ENCODE assay signal across 18 cellular contexts in genomic region chr17:37327341-37328090, GRCh38. TPM values are rescaled to one million over a fixed set of nuclear protein-coding genes. Genes with fewer than 3 reads are reported as not detected.
DNase-seq lines count a peak whose midpoint lies in the region; ATAC-seq and TF ChIP-seq lines count a peak whose summit lies in the region.
"Had no signal": no experiment of that assay in that cellular context is flagged by ENCODE, and none has a peak within 500 bp of the region (broad histone marks: within the 10 kb centered on the region; RNA-seq: fewer than 3 reads in every experiment).

No MANE protein-coding gene starts in this region.

- no peaks in the 10 kb centered on the region for H3K27me3 ChIP-seq in AG04450 (ENCODE audit: control insufficient read depth, insufficient read depth, low read length)
- H3K27me3 ChIP-seq in vagina: no peaks in the 10 kb centered on the region
- H3K27me3 ChIP-seq: BE2C, pancreas had no signal

- no peaks in the 10 kb centered on the region for H3K4me1 ChIP-seq in vagina
- H3K4me1 ChIP-seq: BE2C, pancreas had no signal

- 0 out of 2 replicates have a peak overlapping the region, but pooled peaks have one; percentile 14 for H3K4me3 Mint-ChIP-seq in HFFc6
- no peak overlapping the region for H3K4me3 Mint-ChIP-seq in mesothelial cell of epicardium
- H3K4me3 Mint-ChIP-seq in naive thymus-derived CD8-positive, alpha-beta T cell: no peak overlapping the region
- H3K4me3 Mint-ChIP-seq: stimulated activated naive B cell treated with anti-CD40 and anti-IgM and Interleukin-4, amounts not matched to agents 10 μg/mL and 1 μg/mL and 100 μg/mL, for 72 hours had no signal

- DNase-seq in AG04450 (ENCODE audit: low read depth, low spot score) (peak; percentile 72), HFFc6 (peak; percentile 86), cardiac fibroblast (ENCODE audit: low read depth in 2 of 2) (peak; percentile 72 to 90), mesothelial cell of epicardium (ENCODE audit: low spot score in 2 of 2, unreplicated experiment in 2 of 2) (no peak), cortex of kidney (lab: John Stamatoyannopoulos, UW) (no peak), vagina (ENCODE audit: extremely low spot score in 2 of 2) (no peak)
- DNase-seq in naive thymus-derived CD8-positive, alpha-beta T cell: no peak
- DNase-seq: activated CD8-positive, alpha-beta memory T cell treated with anti-CD3 and anti-CD28 coated beads, Interleukin-2, amount 50 U/mL, for 4 hours; BE2C; H7; hippocampal formation; NCI-H146; NCI-H526 treated with DMSO at 0.1 percent for 48 hours; pancreas; stimulated activated CD4-positive, alpha-beta T cell treated with anti-CD3 and anti-CD28 coated beads, Interleukin-4, amount 100 ng/mL, for 1 hour; stimulated activated naive B cell treated with anti-CD40 and anti-IgM and Interleukin-4, amounts not matched to agents 10 μg/mL and 1 μg/mL and 100 μg/mL, for 72 hours had no signal

- no peak for ATAC-seq in naive thymus-derived CD8-positive, alpha-beta T cell
- no peak for ATAC-seq in HG03457 (IDR thresholded peaks at IDR 0.05; ENCODE audit: unreplicated experiment)
- ATAC-seq: stimulated activated naive B cell treated with anti-CD40 and anti-IgM and Interleukin-4, amounts not matched to agents 10 μg/mL and 1 μg/mL and 100 μg/mL, for 72 hours had no signal

- POLR2A ChIA-PET in AG04450 (lab: Yijun Ruan, JAX): interaction anchor here (1.0 to 1.1 kb wide), 3 partner anchors 9 to 54 kb away, joined by 3 to 6 read pairs (median 3); no protein-coding TSS in a partner anchor
- POLR2A ChIA-PET in naive thymus-derived CD8-positive, alpha-beta T cell (lab: Charles Lee): no interaction called here

- TF ChIP-seq POLR2A in vagina (IDR thresholded peaks at IDR 0.05): no peak

- peak overlapping the region; percentile 86 for H3K27ac Mint-ChIP-seq in HFFc6
- H3K27ac Mint-ChIP-seq in mesothelial cell of epicardium: peak overlapping the region; percentile 57
- H3K27ac Mint-ChIP-seq in naive thymus-derived CD8-positive, alpha-beta T cell: no peak overlapping the region
- H3K27ac Mint-ChIP-seq: stimulated activated naive B cell treated with anti-CD40 and anti-IgM and Interleukin-4, amounts not matched to agents 10 μg/mL and 1 μg/mL and 100 μg/mL, for 72 hours had no signal

- intact Hi-C loops in vagina (cut with DNase I): no loop called here

- CTCF ChIA-PET in AG04450 (lab: Charles Lee): interaction anchor here (0.8 kb wide), 1 partner anchor 46 kb away, joined by 3 read pairs; no protein-coding TSS in a partner anchor

- H3K4me3 ChIP-seq in AG04450 (ENCODE audit: low read depth, low read length): no peak overlapping the region
- no peak overlapping the region for H3K4me3 ChIP-seq in cardiac fibroblast (replicated peaks in 1 of 2; ENCODE audit: low read depth in 2 of 2, low read length in 2 of 2)
- no peak overlapping the region for H3K4me3 ChIP-seq in vagina
- H3K4me3 ChIP-seq: pancreas, SK-N-MC had no signal

- no peak for TF ChIP-seq CTCF in AG04450 (IDR thresholded peaks at IDR 0.05; ENCODE audit: low read depth, low read length)
- TF ChIP-seq CTCF in HFFc6 (IDR thresholded peaks at IDR 0.05): no peak
- no peak for TF ChIP-seq CTCF in cardiac fibroblast (IDR thresholded peaks at IDR 0.05; ENCODE audit: low read depth, low read length)
- TF ChIP-seq CTCF in mesothelial cell of epicardium (IDR thresholded peaks at IDR 0.05; ENCODE audit: unreplicated experiment): no peak
- TF ChIP-seq CTCF in vagina (IDR thresholded peaks at IDR 0.05): no peak

- H3K36me3 Mint-ChIP-seq in HFFc6 (ENCODE audit: low read depth) (no peaks in the 10 kb centered on the region; the same call in 1 of the 2 replicates), mesothelial cell of epicardium (peaks cover 22% of the 10 kb centered on the region)
- H3K36me3 Mint-ChIP-seq in naive thymus-derived CD8-positive, alpha-beta T cell: peaks cover 0 to 60% (median 9%) of the 10 kb centered on the region in 3 donors

- H3K9me3 Mint-ChIP-seq in HFFc6 (no peaks in the 10 kb centered on the region), mesothelial cell of epicardium (no peaks in the 10 kb centered on the region)
- no peaks in the 10 kb centered on the region for H3K9me3 Mint-ChIP-seq in naive thymus-derived CD8-positive, alpha-beta T cell
- H3K9me3 Mint-ChIP-seq: stimulated activated naive B cell treated with anti-CD40 and anti-IgM and Interleukin-4, amounts not matched to agents 10 μg/mL and 1 μg/mL and 100 μg/mL, for 72 hours had no signal

- H3K27me3 Mint-ChIP-seq in HFFc6 (ENCODE audit: insufficient read depth) (no peaks in the 10 kb centered on the region; the same call in none of the 2 replicates), mesothelial cell of epicardium (ENCODE audit: low read depth) (no peaks in the 10 kb centered on the region)
- no peaks in the 10 kb centered on the region for H3K27me3 Mint-ChIP-seq in naive thymus-derived CD8-positive, alpha-beta T cell
- H3K27me3 Mint-ChIP-seq: stimulated activated naive B cell treated with anti-CD40 and anti-IgM and Interleukin-4, amounts not matched to agents 10 μg/mL and 1 μg/mL and 100 μg/mL, for 72 hours had no signal

- no peaks in the 10 kb centered on the region for H3K9me3 ChIP-seq in AG04450 (ENCODE audit: control insufficient read depth, insufficient read depth, low read length)
- H3K9me3 ChIP-seq in vagina: no peaks in the 10 kb centered on the region
- H3K9me3 ChIP-seq: BE2C, pancreas had no signal

- H3K27ac ChIP-seq in AG04450 (ENCODE audit: low read depth, low read length) (peak overlapping the region; percentile 53), vagina (no peak overlapping the region)
- H3K27ac ChIP-seq: pancreas, SK-N-MC had no signal

- H3K4me1 Mint-ChIP-seq in HFFc6 (ENCODE audit: low read depth) (peaks cover 21% of the 10 kb centered on the region), mesothelial cell of epicardium (peaks cover 22% of the 10 kb centered on the region)
- H3K4me1 Mint-ChIP-seq in naive thymus-derived CD8-positive, alpha-beta T cell: peaks cover 0 to 3% (median 0%) of the 10 kb centered on the region in 4 donors
- H3K4me1 Mint-ChIP-seq: stimulated activated naive B cell treated with anti-CD40 and anti-IgM and Interleukin-4, amounts not matched to agents 10 μg/mL and 1 μg/mL and 100 μg/mL, for 72 hours had no signal

- peaks cover 0 to 19% of the 10 kb centered on the region in 2 donors for H3K36me3 ChIP-seq in vagina

RNA-seq across cellular contexts. Expression of gene C17orf78, which starts 48.3 kb away (rescaled TPM):
- polyA plus RNA-seq in AG04450 (2011; rRNA removed): not detected in 2 replicates
- not detected in 2 replicates for polyA minus RNA-seq in AG04450 (2011; rRNA and poly(A)+ RNA removed)
- total RNA-seq in HFFc6 (2021; fragmentation: NEBNext Ultra II Directional; extraction: Animal tissue kit (Norgen Biotek cat#: 25700)): not detected
- total RNA-seq in mesothelial cell of epicardium (not detected in 3 replicates), vagina (not detected)
- not detected for total RNA-seq in naive thymus-derived CD8-positive, alpha-beta T cell
- not detected for polyA plus RNA-seq in naive thymus-derived CD8-positive, alpha-beta T cell
- total RNA-seq: H7, pancreas had no signal
- polyA plus RNA-seq: pancreas had no signal

Comparison
In these comparisons a context has a peak if more than half of its experiments do, and no peak if none do; other contexts are left out.
1. DNase-seq: peak in AG04450 (single experiment), HFFc6 (single experiment) and cardiac fibroblast (2 of 2); none in mesothelial cell of epicardium (0 of 2), naive thymus-derived CD8-positive, alpha-beta T cell (0 of 10), cortex of kidney (single experiment) and vagina (0 of 2).
2. H3K27ac Mint-ChIP-seq: peak in HFFc6 (single experiment) and mesothelial cell of epicardium (single experiment); none in naive thymus-derived CD8-positive, alpha-beta T cell (0 of 10).